Comparison of ENCODE assay signal across 1 cellular context in the genomic region with DNA sequence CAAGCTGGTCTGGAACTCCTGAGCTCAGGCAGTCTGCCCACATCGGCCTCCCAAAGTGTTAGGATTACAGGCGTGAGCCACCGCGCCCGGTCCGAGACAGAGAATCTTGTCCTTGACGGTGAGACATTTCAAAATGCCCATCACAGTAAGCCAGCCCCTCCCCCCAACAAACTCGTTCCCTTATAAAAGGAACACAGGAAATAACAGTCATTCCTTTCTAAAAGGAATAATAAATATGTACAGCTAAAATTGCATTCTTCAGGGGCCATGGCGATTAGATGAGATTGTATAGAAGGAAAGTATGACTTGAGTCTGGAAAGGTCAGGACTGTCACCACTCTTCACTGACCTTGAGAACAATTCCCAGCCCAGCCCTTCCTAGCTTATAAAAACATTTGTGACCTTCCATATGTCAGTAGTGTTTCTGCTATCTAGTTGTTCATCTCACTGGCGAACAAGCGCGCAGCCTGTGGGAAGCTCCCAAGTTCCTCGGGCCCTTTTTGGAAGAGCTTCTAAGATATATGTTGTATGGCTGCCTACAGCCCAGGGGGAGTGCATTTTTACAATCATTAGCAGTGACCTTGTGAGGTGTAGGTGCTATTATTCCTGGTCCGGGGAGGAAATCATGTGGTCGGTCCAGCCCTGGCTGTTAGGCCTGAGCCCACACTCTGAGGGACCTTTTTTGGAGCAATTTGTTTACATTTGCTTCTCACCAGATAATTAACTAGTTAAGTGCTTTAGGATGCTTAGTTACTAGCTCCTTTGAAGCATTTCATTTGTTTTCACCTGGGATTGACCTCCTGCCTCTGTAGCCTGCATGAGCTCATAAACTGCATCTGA.
TF ChIP-seq lines count a peak whose summit lies in the region.

No MANE protein-coding gene starts in this region.

TF ChIP-seq in GM12878, 131 proteins besides CTCF, POLR2A, EP300 and RAD21:
- TF ChIP-seq HCFC1 (IDR thresholded peaks at IDR 0.05; ENCODE audit: low read length) (no peak), CREM (IDR thresholded peaks at IDR 0.05; ENCODE audit: low read depth) (no peak), SIX5 (IDR thresholded peaks at IDR 0.05; ENCODE audit: low read depth, low read length, severe bottlenecking) (no peak), POLR2AphosphoS5 (IDR thresholded peaks at IDR 0.05; ENCODE audit: low read length) (no peak), TAF1 (IDR thresholded peaks at IDR 0.05; ENCODE audit: borderline replicate concordance, low read depth, low read length) (no peak), EGR1 (IDR thresholded peaks at IDR 0.05; ENCODE audit: borderline replicate concordance in 1 of 2, low read depth in 2 of 2, low read length in 2 of 2) (no peak), SIN3A (IDR thresholded peaks at IDR 0.05; ENCODE audit: low read depth, low read length) (no peak), CHD4 (IDR thresholded peaks at IDR 0.05) (no peak), HDAC2 (IDR thresholded peaks at IDR 0.05) (no peak), TARDBP (IDR thresholded peaks at IDR 0.05; ENCODE audit: borderline replicate concordance) (no peak), FOXM1 (IDR thresholded peaks at IDR 0.05; ENCODE audit: low read depth, low read length) (no peak), STAT1 (conservative IDR thresholded peaks at IDR 0.05) (no peak), ZNF217 (IDR thresholded peaks at IDR 0.05) (no peak), MEF2A (IDR thresholded peaks at IDR 0.05; ENCODE audit: insufficient read depth, low read depth, low read length) (no peak), CBFB (IDR thresholded peaks at IDR 0.05; ENCODE audit: low read depth) (no peak)
- TF ChIP-seq, protein P1, sequence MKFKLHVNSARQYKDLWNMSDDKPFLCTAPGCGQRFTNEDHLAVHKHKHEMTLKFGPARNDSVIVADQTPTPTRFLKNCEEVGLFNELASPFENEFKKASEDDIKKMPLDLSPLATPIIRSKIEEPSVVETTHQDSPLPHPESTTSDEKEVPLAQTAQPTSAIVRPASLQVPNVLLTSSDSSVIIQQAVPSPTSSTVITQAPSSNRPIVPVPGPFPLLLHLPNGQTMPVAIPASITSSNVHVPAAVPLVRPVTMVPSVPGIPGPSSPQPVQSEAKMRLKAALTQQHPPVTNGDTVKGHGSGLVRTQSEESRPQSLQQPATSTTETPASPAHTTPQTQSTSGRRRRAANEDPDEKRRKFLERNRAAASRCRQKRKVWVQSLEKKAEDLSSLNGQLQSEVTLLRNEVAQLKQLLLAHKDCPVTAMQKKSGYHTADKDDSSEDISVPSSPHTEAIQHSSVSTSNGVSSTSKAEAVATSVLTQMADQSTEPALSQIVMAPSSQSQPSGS (IDR thresholded peaks at IDR 0.05; ENCODE audit: low read length): no peak
- TF ChIP-seq, protein P2, sequence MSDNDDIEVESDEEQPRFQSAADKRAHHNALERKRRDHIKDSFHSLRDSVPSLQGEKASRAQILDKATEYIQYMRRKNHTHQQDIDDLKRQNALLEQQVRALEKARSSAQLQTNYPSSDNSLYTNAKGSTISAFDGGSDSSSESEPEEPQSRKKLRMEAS (IDR thresholded peaks at IDR 0.05; ENCODE audit: low read depth, low read length): no peak
- TF ChIP-seq, protein P3, sequence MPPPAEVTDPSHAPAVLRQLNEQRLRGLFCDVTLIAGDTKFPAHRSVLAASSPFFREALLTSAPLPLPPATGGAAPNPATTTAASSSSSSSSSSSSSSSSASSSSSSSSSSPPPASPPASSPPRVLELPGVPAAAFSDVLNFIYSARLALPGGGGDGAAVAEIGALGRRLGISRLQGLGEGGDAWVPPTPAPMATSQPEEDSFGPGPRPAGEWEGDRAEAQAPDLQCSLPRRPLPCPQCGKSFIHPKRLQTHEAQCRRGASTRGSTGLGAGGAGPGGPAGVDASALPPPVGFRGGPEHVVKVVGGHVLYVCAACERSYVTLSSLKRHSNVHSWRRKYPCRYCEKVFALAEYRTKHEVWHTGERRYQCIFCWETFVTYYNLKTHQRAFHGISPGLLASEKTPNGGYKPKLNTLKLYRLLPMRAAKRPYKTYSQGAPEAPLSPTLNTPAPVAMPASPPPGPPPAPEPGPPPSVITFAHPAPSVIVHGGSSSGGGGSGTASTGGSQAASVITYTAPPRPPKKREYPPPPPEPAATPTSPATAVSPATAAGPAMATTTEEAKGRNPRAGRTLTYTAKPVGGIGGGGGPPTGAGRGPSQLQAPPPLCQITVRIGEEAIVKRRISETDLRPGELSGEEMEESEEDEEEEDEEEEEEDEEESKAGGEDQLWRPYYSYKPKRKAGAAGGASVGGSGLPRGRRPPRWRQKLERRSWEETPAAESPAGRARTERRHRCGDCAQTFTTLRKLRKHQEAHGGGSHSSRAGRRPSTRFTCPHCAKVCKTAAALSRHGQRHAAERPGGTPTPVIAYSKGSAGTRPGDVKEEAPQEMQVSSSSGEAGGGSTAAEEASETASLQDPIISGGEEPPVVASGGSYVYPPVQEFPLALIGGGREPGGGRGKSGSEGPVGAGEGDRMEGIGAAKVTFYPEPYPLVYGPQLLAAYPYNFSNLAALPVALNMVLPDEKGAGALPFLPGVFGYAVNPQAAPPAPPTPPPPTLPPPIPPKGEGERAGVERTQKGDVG (CRISPR knock-in tag; IDR thresholded peaks at IDR 0.05): no peak
- TF ChIP-seq, protein P4, sequence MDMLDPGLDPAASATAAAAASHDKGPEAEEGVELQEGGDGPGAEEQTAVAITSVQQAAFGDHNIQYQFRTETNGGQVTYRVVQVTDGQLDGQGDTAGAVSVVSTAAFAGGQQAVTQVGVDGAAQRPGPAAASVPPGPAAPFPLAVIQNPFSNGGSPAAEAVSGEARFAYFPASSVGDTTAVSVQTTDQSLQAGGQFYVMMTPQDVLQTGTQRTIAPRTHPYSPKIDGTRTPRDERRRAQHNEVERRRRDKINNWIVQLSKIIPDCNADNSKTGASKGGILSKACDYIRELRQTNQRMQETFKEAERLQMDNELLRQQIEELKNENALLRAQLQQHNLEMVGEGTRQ (IDR thresholded peaks at IDR 0.05; ENCODE audit: borderline replicate concordance, low read depth, low read length): no peak
